Comparison of ENCODE assay signal across 8 cellular contexts in genomic region chr11:5291207-5291838, GRCh38. TPM values are rescaled to one million over a fixed set of nuclear protein-coding genes. Genes with fewer than 3 reads are reported as not detected.
DNase-seq lines count a peak whose midpoint lies in the region; ATAC-seq and TF ChIP-seq lines count a peak whose summit lies in the region.

No MANE protein-coding gene starts in this region.

- TF ChIP-seq CTCF in cardiac fibroblast (IDR thresholded peaks at IDR 0.05; ENCODE audit: low read depth, low read length): peak; percentile 81
- TF ChIP-seq CTCF in type B pancreatic cell (conservative IDR thresholded peaks at IDR 0.05): peak; percentile 63
- no peak for TF ChIP-seq CTCF in coronary artery (IDR thresholded peaks at IDR 0.05)

- H3K9me3 Mint-ChIP-seq in type B pancreatic cell: no peaks in the 10 kb centered on the region

- no peaks in the 10 kb centered on the region for H3K4me1 Mint-ChIP-seq in type B pancreatic cell (ENCODE audit: unreplicated experiment)

- no peak overlapping the region for H3K27ac ChIP-seq in coronary artery

- intact Hi-C loops in Right ventricle myocardium superior (cut with DNase I): no loop called here

- DNase-seq in NCI-H82 (lab: John Stamatoyannopoulos, UW) (peak; percentile 23), NCI-H82 treated with DMSO at 0.1 percent for 48 hours (lab: John Stamatoyannopoulos, UW; ENCODE audit: unreplicated experiment) (no peak), HCEC 1CT (peak; percentile 69), LoVo (ENCODE audit: low spot score) (peak; percentile 41), cardiac fibroblast (ENCODE audit: low read depth in 2 of 2) (peak; percentile 62 to 70), type B pancreatic cell (ENCODE audit: extremely low spot score, unreplicated experiment) (no peak), Right ventricle myocardium superior (no peak), coronary artery (ENCODE audit: low spot score) (no peak)

- H3K4me3 Mint-ChIP-seq in type B pancreatic cell: no peak overlapping the region

- no peaks in the 10 kb centered on the region for H3K27me3 Mint-ChIP-seq in type B pancreatic cell

- H3K27ac Mint-ChIP-seq in type B pancreatic cell: no peak overlapping the region

- H3K36me3 Mint-ChIP-seq in type B pancreatic cell: no peaks in the 10 kb centered on the region

- ATAC-seq in Right ventricle myocardium superior (ENCODE audit: poor library complexity): no peak

- H3K4me3 ChIP-seq in cardiac fibroblast (replicated peaks in 1 of 2; ENCODE audit: low read depth in 2 of 2, low read length in 2 of 2): no peak overlapping the region
- H3K4me3 ChIP-seq in coronary artery: no peak overlapping the region

RNA-seq across cellular contexts. Expression of gene OR51B4, which starts 10.4 kb away (rescaled TPM):
- total RNA-seq in type B pancreatic cell (ENCODE audit: low replicate concordance) (not detected in 2 replicates), Right ventricle myocardium superior (not detected)

RNA-seq across cellular contexts. Expression of gene HBE1, which starts 21.6 kb away (rescaled TPM):
- total RNA-seq in type B pancreatic cell (ENCODE audit: low replicate concordance) (1.3 TPM in 1 of 2 replicates, not detected in the other), Right ventricle myocardium superior (not detected)

RNA-seq across cellular contexts. Expression of gene OR51B2, which starts 32.8 kb away (rescaled TPM):
- total RNA-seq in type B pancreatic cell (ENCODE audit: low replicate concordance): not detected in 2 replicates
- total RNA-seq in Right ventricle myocardium superior: not detected

RNA-seq across cellular contexts. Expression of gene HBG2, which starts 36.7 kb away (rescaled TPM):
- total RNA-seq in type B pancreatic cell (ENCODE audit: low replicate concordance) (not detected in 2 replicates), Right ventricle myocardium superior (not detected)

RNA-seq across cellular contexts. Expression of gene HBG1, which starts 41.7 kb away (rescaled TPM):
- total RNA-seq in type B pancreatic cell (ENCODE audit: low replicate concordance) (not detected in 2 replicates), Right ventricle myocardium superior (not detected)

Comparison
In these comparisons a context has a peak if more than half of its experiments do, and no peak if none do; other contexts are left out.
1. DNase-seq: peak in NCI-H82 (single experiment), HCEC 1CT (single experiment), LoVo (single experiment) and cardiac fibroblast (2 of 2); none in NCI-H82 treated with DMSO at 0.1 percent for 48 hours (single experiment), type B pancreatic cell (single experiment), Right ventricle myocardium superior (single experiment) and coronary artery (single experiment).